ENCODE assay signal across 14 cellular contexts in genomic region chr3:153246805-153247204, GRCh38.
DNase-seq lines count a peak whose midpoint lies in the region; ATAC-seq and TF ChIP-seq lines count a peak whose summit lies in the region.
"Had no signal": no experiment of that assay in that cellular context is flagged by ENCODE, and none has a peak within 500 bp of the region (broad histone marks: within the 10 kb centered on the region; RNA-seq: fewer than 3 reads in every experiment).

No MANE protein-coding gene starts in this region.

- H3K27me3 ChIP-seq in right atrium auricular region (no peaks in the 10 kb centered on the region), upper lobe of right lung (no peaks in the 10 kb centered on the region)
- H3K27me3 ChIP-seq: neural progenitor cell had no signal

- H3K4me1 ChIP-seq in right atrium auricular region (no peaks in the 10 kb centered on the region), upper lobe of right lung (no peaks in the 10 kb centered on the region)
- H3K4me1 ChIP-seq: A549, neural progenitor cell had no signal

- ATAC-seq in Right ventricle myocardium superior (ENCODE audit: poor library complexity), result peak; percentile 45
- ATAC-seq in upper lobe of right lung, result peak; percentile 26
- ATAC-seq in HG03432 (IDR thresholded peaks at IDR 0.05; ENCODE audit: unreplicated experiment), result no peak
- ATAC-seq: stimulated activated naive CD8-positive, alpha-beta T cell treated with anti-CD3 and anti-CD28 coated beads, Interleukin-15, Interleukin-2, amounts not matched to agents 100 U/mL and 50 U/mL, for 24 hours had no signal

- DNase-seq in Right ventricle myocardium superior (no peak), right atrium auricular region (ENCODE audit: low spot score) (no peak), astrocyte of the cerebellum (ENCODE audit: low read depth) (peak; percentile 56), iris pigment epithelial cell (ENCODE audit: low read depth) (peak; percentile 61), upper lobe of right lung (no peak), NCI-H1930 (lab: John Stamatoyannopoulos, UW) (no peak)
- DNase-seq in stimulated activated CD4-positive, alpha-beta T cell treated with anti-CD3 and anti-CD28 coated beads, Interleukin-15, amount 100 ng/mL, for 24 hours, result no peak
- DNase-seq: activated CD4-positive, alpha-beta memory T cell treated with anti-CD3 and anti-CD28 coated beads, Interleukin-2, amount 10 ng/mL, durations not matched to agents 7 days and 5 days; NCI-H1092 treated with DMSO at 0.1 percent for 48 hours; NCI-H526 treated with DMSO at 0.1 percent for 48 hours; stimulated activated naive CD8-positive, alpha-beta T cell treated with anti-CD3 and anti-CD28 coated beads, Interleukin-15, Interleukin-2, amounts not matched to agents 100 U/mL and 50 U/mL, for 24 hours had no signal

- H3K27ac ChIP-seq in right atrium auricular region, result peak overlapping the region in 1 of 2 donors; percentile 12
- H3K27ac ChIP-seq in upper lobe of right lung, result peak overlapping the region; percentile 28
- H3K27ac ChIP-seq: A549, neural progenitor cell had no signal

- intact Hi-C loops in Right ventricle myocardium superior (cut with DNase I) (no loop called here), upper lobe of right lung (cut with DNase I) (no loop called here)

- H3K4me3 ChIP-seq in right atrium auricular region (no peak overlapping the region), astrocyte of the cerebellum (ENCODE audit: low read depth, low read length) (no peak overlapping the region), upper lobe of right lung (no peak overlapping the region)
- H3K4me3 ChIP-seq: A549, neural progenitor cell had no signal

- H3K36me3 ChIP-seq in right atrium auricular region (no peaks in the 10 kb centered on the region), upper lobe of right lung (no peaks in the 10 kb centered on the region)
- H3K36me3 ChIP-seq: neural progenitor cell had no signal

- TF ChIP-seq CTCF in right atrium auricular region (IDR thresholded peaks at IDR 0.05), result no peak
- TF ChIP-seq CTCF in astrocyte of the cerebellum (IDR thresholded peaks at IDR 0.05; ENCODE audit: low read depth, low read length, missing control alignments), result no peak
- no peak for TF ChIP-seq CTCF in upper lobe of right lung (IDR thresholded peaks at IDR 0.05)

- in situ Hi-C loops in astrocyte of the cerebellum (cut with HindIII; ENCODE audit: low sequenced_read_pairs), result no loop called here

- peaks cover 0 to 10% of the 10 kb centered on the region in 2 donors for H3K9me3 ChIP-seq in right atrium auricular region
- no peaks in the 10 kb centered on the region for H3K9me3 ChIP-seq in upper lobe of right lung

Comparison
In these comparisons a context has a peak if more than half of its experiments do, and no peak if none do; other contexts are left out.
1. DNase-seq: peak in astrocyte of the cerebellum (single experiment) and iris pigment epithelial cell (single experiment); none in Right ventricle myocardium superior (single experiment), right atrium auricular region (single experiment), upper lobe of right lung (single experiment), stimulated activated CD4-positive, alpha-beta T cell treated with anti-CD3 and anti-CD28 coated beads, Interleukin-15, amount 100 ng/mL, for 24 hours (single experiment) and NCI-H1930 (0 of 2).